Comparison of ENCODE assay signal across 22 cellular contexts in the genomic region with DNA sequence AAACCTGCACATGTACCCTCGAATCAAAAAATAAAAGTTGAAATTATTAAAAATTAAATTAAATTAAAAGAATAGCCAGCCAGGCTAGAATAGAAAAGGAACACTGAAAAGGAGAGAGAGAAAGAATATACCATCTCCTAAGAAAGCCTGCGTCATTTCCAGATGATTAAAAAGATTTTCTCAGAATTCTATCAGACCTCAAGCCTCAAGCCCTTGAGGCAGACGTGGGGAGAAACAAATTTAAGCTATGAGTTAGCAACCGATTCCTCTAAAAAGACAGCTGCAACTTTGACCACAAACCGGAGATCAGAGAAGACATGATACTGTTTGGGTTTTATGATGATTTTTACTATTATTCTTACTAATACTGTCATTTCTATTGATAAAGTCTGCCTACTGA.
"Had no signal": no experiment of that assay in that cellular context is flagged by ENCODE, and none has a peak within 500 bp of the region (broad histone marks: within the 10 kb centered on the region; RNA-seq: fewer than 3 reads in every experiment).

No MANE protein-coding gene starts in this region.

- H3K27me3 ChIP-seq: suprapubic skin, transverse colon had no signal

- H3K36me3 ChIP-seq: esophagus muscularis mucosa, gastroesophageal sphincter, suprapubic skin, transverse colon, WERI-Rb-1 had no signal

- H3K9me3 ChIP-seq: suprapubic skin had no signal

- H3K4me1 ChIP-seq: esophagus muscularis mucosa, gastroesophageal sphincter, suprapubic skin, transverse colon had no signal

- H3K4me3 ChIP-seq: coronary artery, esophagus muscularis mucosa, gastroesophageal sphincter, mucosa of descending colon, suprapubic skin, transverse colon had no signal

- DNase-seq: activated CD4-positive, alpha-beta T cell treated with anti-CD3 and anti-CD28 coated beads, Interleukin-2, amount 10 ng/mL, durations not matched to agents 7 days and 5 days; activated CD4-positive, CD25-positive, alpha-beta regulatory T cell treated with anti-CD3 and anti-CD28 coated beads, Interleukin-2, amount 50 U/mL, for 72 hours; activated CD8-positive, alpha-beta memory T cell treated with anti-CD3 and anti-CD28 coated beads, Interleukin-2, amount 10 ng/mL, durations not matched to agents 7 days and 5 days; activated CD8-positive, alpha-beta T cell treated with anti-CD3 and anti-CD28 coated beads for 36 hours; activated gamma-delta T cell; activated naive CD4-positive, alpha-beta T cell treated with anti-CD3 and anti-CD28 coated beads, Interleukin-2, amount 50 U/mL, for 16 hours; activated naive CD8-positive, alpha-beta T cell treated with anti-CD3 and anti-CD28 coated beads, Interleukin-2, amount 50 U/mL, for 24 hours; cerebellar nuclear complex; head of caudate nucleus; islet precursor cell; left colon; mesendoderm; mucosa of descending colon; naive thymus-derived CD4-positive, alpha-beta T cell; stimulated activated CD4-positive, alpha-beta T cell treated with anti-CD3 and anti-CD28 coated beads, Interleukin-4, amount 100 ng/mL, for 24 hours; transverse colon; WERI-Rb-1 had no signal

- H3K27ac ChIP-seq: coronary artery, esophagus muscularis mucosa, gastroesophageal sphincter, suprapubic skin, transverse colon, WERI-Rb-1 had no signal

- ATAC-seq: activated CD8-positive, alpha-beta memory T cell treated with anti-CD3 and anti-CD28 coated beads, Interleukin-2, amount 10 ng/mL, durations not matched to agents 7 days and 5 days; activated CD8-positive, alpha-beta T cell treated with anti-CD3 and anti-CD28 coated beads for 36 hours; activated naive CD8-positive, alpha-beta T cell treated with anti-CD3 and anti-CD28 coated beads, Interleukin-2, amount 50 U/mL, for 24 hours; gastroesophageal sphincter; left colon; mucosa of descending colon; naive thymus-derived CD4-positive, alpha-beta T cell; sciatic nerve had no signal
